ENCODE assay signal across 8 cellular contexts in genomic region chr6:164927288-164928040, GRCh38.
DNase-seq lines count a peak whose midpoint lies in the region; ATAC-seq and TF ChIP-seq lines count a peak whose summit lies in the region.

No MANE protein-coding gene starts in this region.

- H3K79me2 ChIP-seq in PC-9 (ENCODE audit: low read depth): no peaks in the 10 kb centered on the region

- DNase-seq in DMS53 treated with DMSO at 0.1 percent for 48 hours (lab: John Stamatoyannopoulos, UW; ENCODE audit: unreplicated experiment) (peak; percentile 38), HS-5 (ENCODE audit: low read depth) (peak; percentile 23), PC-9 (peak in 1 of 2 experiments; percentile 38), fibroblast of peridontal ligament (ENCODE audit: extremely low read depth) (peak; percentile 43), thoracic aorta (ENCODE audit: low spot score) (no peak)
- peak; percentile 46 to 69 for DNase-seq in activated T-cell treated with anti-CD3 and anti-CD28 coated beads, Interleukin-2, amount 50 U/mL, for 72 hours

- H3K36me3 ChIP-seq in PC-9 (ENCODE audit: low read depth) (no peaks in the 10 kb centered on the region), neuron (ENCODE audit: insufficient read depth, low read length) (no peaks in the 10 kb centered on the region), thoracic aorta (no peaks in the 10 kb centered on the region)

- no peaks in the 10 kb centered on the region for H3F3A ChIP-seq in PC-9 (ENCODE audit: insufficient read depth, low read depth)

- H3K9me3 Mint-ChIP-seq in activated T-cell treated with anti-CD3 and anti-CD28 coated beads, Interleukin-2, amount 50 U/mL, for 72 hours: no peaks in the 10 kb centered on the region

- TF ChIP-seq CTCF in PC-9 (conservative IDR thresholded peaks at IDR 0.05) (peak; percentile 90), thoracic aorta (IDR thresholded peaks at IDR 0.05) (peak; percentile 89)

- H2AFZ ChIP-seq in PC-9 (no peak overlapping the region), neuron (ENCODE audit: low read depth, low read length) (no peak overlapping the region)

- no peaks in the 10 kb centered on the region for H3K27me3 Mint-ChIP-seq in activated T-cell treated with anti-CD3 and anti-CD28 coated beads, Interleukin-2, amount 50 U/mL, for 72 hours (ENCODE audit: low read depth)

- no peak overlapping the region for H3K4me2 ChIP-seq in PC-9

- POLR2A ChIA-PET in PC-9 (lab: Charles Lee; ENCODE audit: unreplicated experiment): no interaction called here

- H3K27me3 ChIP-seq in PC-9 (ENCODE audit: insufficient read depth, low read depth) (no peaks in the 10 kb centered on the region), neuron (ENCODE audit: insufficient read depth, low read length) (no peaks in the 10 kb centered on the region), thoracic aorta (replicated peaks; ENCODE audit: insufficient read depth) (no peaks in the 10 kb centered on the region)

- H3K36me3 Mint-ChIP-seq in activated T-cell treated with anti-CD3 and anti-CD28 coated beads, Interleukin-2, amount 50 U/mL, for 72 hours (ENCODE audit: insufficient read depth in 2 of 2): no peaks in the 10 kb centered on the region

- H3K9me3 ChIP-seq in PC-9 (ENCODE audit: insufficient read depth, low read depth): no peaks in the 10 kb centered on the region
- H3K9me3 ChIP-seq in neuron (ENCODE audit: low read length): no peaks in the 10 kb centered on the region
- H3K9me3 ChIP-seq in thoracic aorta: no peaks in the 10 kb centered on the region

- ATAC-seq in GM21447 (IDR thresholded peaks at IDR 0.05; ENCODE audit: unreplicated experiment) (peak; percentile 89), thoracic aorta (ENCODE audit: insufficient number of reproducible peaks, low FRiP score, low read depth) (no peak)
- ATAC-seq in activated T-cell treated with anti-CD3 and anti-CD28 coated beads, Interleukin-2, amount 50 U/mL, for 72 hours (replicated peaks in 1 of 2): peak; percentile 62 to 64

- no TSS peak for BruUV-seq in PC-9 (replicated peaks; lab: Mats Ljungman, UMichigan)

- intact Hi-C loops in PC-9 (cut with micrococcal nuclease; ENCODE audit: unreplicated experiment): loop anchor here (2.0 to 5.0 kb wide), 2 partner anchors 1510 to 1747 kb away; no protein-coding TSS in a partner anchor

- CTCF ChIA-PET in PC-9 (lab: Charles Lee): no interaction called here

- no peaks in the 10 kb centered on the region for H3K4me1 ChIP-seq in PC-9 (replicated peaks; ENCODE audit: insufficient read depth)
- peaks cover 36% of the 10 kb centered on the region for H3K4me1 ChIP-seq in neuron (ENCODE audit: insufficient read depth, low read length)
- H3K4me1 ChIP-seq in thoracic aorta (ENCODE audit: control insufficient read depth in 1 of 2, low read depth in 2 of 2): no peaks in the 10 kb centered on the region

- no peaks in the 10 kb centered on the region for H3K4me1 Mint-ChIP-seq in activated T-cell treated with anti-CD3 and anti-CD28 coated beads, Interleukin-2, amount 50 U/mL, for 72 hours (ENCODE audit: low read depth)

- no peak overlapping the region for H3K27ac ChIP-seq in PC-9
- no peak overlapping the region for H3K27ac ChIP-seq in thoracic aorta

- no peaks in the 10 kb centered on the region for H3K9me2 ChIP-seq in PC-9 (ENCODE audit: insufficient read depth)

- no peaks in the 10 kb centered on the region for H4K20me1 ChIP-seq in PC-9 (ENCODE audit: insufficient read depth)

- H3K4me3 ChIP-seq in PC-9: no peak overlapping the region
- H3K4me3 ChIP-seq in neuron (ENCODE audit: low read length): peak overlapping the region; percentile 27
- H3K4me3 ChIP-seq in thoracic aorta: no peak overlapping the region

- no peak overlapping the region for H3K27ac Mint-ChIP-seq in activated T-cell treated with anti-CD3 and anti-CD28 coated beads, Interleukin-2, amount 50 U/mL, for 72 hours

- no peak overlapping the region for H3K4me3 Mint-ChIP-seq in activated T-cell treated with anti-CD3 and anti-CD28 coated beads, Interleukin-2, amount 50 U/mL, for 72 hours
